Comparison of ENCODE assay signal across 10 cellular contexts in the genomic region with DNA sequence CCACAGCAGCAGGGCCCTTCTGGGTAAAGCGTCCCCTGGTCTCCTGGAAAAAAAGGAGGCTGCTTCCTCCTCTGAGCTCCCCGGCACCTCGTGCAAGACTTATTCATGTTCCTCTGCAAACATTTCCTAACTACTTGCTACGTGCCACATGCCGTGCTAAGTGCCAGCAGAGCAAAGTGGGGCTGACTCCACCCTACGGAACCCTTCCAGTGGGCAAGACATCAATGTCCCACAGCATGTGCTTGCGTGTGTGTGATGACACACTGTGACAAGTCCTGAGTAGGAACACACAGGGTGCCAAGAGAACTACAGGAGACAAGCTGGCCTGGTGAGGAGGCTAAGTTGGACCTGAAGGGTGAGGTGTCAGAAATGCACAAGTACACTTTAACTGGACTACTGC. TPM values are rescaled to one million over a fixed set of nuclear protein-coding genes. Genes with fewer than 3 reads are reported as not detected.
DNase-seq lines count a peak whose midpoint lies in the region; ATAC-seq and TF ChIP-seq lines count a peak whose summit lies in the region.
"Had no signal": no experiment of that assay in that cellular context is flagged by ENCODE, and none has a peak within 500 bp of the region (broad histone marks: within the 10 kb centered on the region; RNA-seq: fewer than 3 reads in every experiment).

No MANE protein-coding gene starts in this region.

- H3K4ac ChIP-seq in trophoblast cell (ENCODE audit: low read depth, low read length) = no peak overlapping the region

- H4K8ac ChIP-seq in trophoblast cell (ENCODE audit: low read depth, low read length) = no peak overlapping the region

- intact Hi-C loops in CD4-positive, alpha-beta T cell (cut with DNase I, micrococcal nuclease) = loop anchor here in 1 of 2 experiments (5.0 kb wide), 1 partner anchor 42 kb away; no protein-coding TSS in a partner anchor
- intact Hi-C loops in dendritic cell treated with granulocyte-macrophage colony-stimulating factor and Interleukin-4, amounts not matched to agents 40 ng/mL and 50 ng/mL, for 4 days (cut with micrococcal nuclease) = loop anchor here (1.0 to 10.0 kb wide), 3 partner anchors 18 to 54 kb away; a partner anchor contains a TSS
- intact Hi-C loops in uterus (cut with DNase I; ENCODE audit: low total_unique reads) = no loop called here

- no peak overlapping the region for H4K91ac ChIP-seq in trophoblast cell (ENCODE audit: low read depth, low read length)

- no peak overlapping the region for H3K23ac ChIP-seq in trophoblast cell (ENCODE audit: low read length)

- H3K4me1 Mint-ChIP-seq in CD4-positive, alpha-beta T cell (ENCODE audit: low read depth) = peaks cover 90% of the 10 kb centered on the region
- H3K4me1 Mint-ChIP-seq in dendritic cell treated with granulocyte-macrophage colony-stimulating factor and Interleukin-4, amounts not matched to agents 40 ng/mL and 50 ng/mL, for 4 days (ENCODE audit: low read depth) = peaks cover 88% of the 10 kb centered on the region

- no peaks in the 10 kb centered on the region for H3K79me1 ChIP-seq in trophoblast cell (ENCODE audit: low read length)

- peak overlapping the region; percentile 66 for H3K4me3 Mint-ChIP-seq in CD4-positive, alpha-beta T cell
- peak overlapping the region; percentile 32 for H3K4me3 Mint-ChIP-seq in dendritic cell treated with granulocyte-macrophage colony-stimulating factor and Interleukin-4, amounts not matched to agents 40 ng/mL and 50 ng/mL, for 4 days

- no peaks in the 10 kb centered on the region for H3K27me3 ChIP-seq in CD4-positive, alpha-beta T cell (ENCODE audit: control insufficient read depth, insufficient read depth, low read length)
- H3K27me3 ChIP-seq in trophoblast cell (ENCODE audit: insufficient read depth, low read length) (no peaks in the 10 kb centered on the region), uterus (no peaks in the 10 kb centered on the region)

- no peak overlapping the region for H4K12ac ChIP-seq in trophoblast cell (ENCODE audit: low read depth, low read length)

- TF ChIP-seq POLR2A in NB4 (IDR thresholded peaks at IDR 0.05; ENCODE audit: extremely low read depth, insufficient read length) (no peak), uterus (IDR thresholded peaks at IDR 0.05) (no peak)

- no peak overlapping the region for H2BK12ac ChIP-seq in trophoblast cell (ENCODE audit: low read length)

- no peaks in the 10 kb centered on the region for H3K9me3 ChIP-seq in CD4-positive, alpha-beta T cell (ENCODE audit: control insufficient read depth, low read length)
- no peaks in the 10 kb centered on the region for H3K9me3 ChIP-seq in trophoblast cell (ENCODE audit: insufficient read depth, low read depth, low read length)
- no peaks in the 10 kb centered on the region for H3K9me3 ChIP-seq in uterus

- H2BK5ac ChIP-seq in trophoblast cell (ENCODE audit: low read depth, low read length, poor library complexity) = no peak overlapping the region

- CTCF ChIA-PET in CD4-positive, alpha-beta T cell (lab: Charles Lee) = interaction anchor here (4.0 kb wide), 1 partner anchor 11 kb away, joined by 19 read pairs; no protein-coding TSS in a partner anchor

- H3K27ac ChIP-seq in CD4-positive, alpha-beta T cell (ENCODE audit: low read depth, low read length) = peak overlapping the region; percentile 51
- H3K27ac ChIP-seq in trophoblast cell (ENCODE audit: low read depth, low read length) (no peak overlapping the region), uterus (no peak overlapping the region)

- no peaks in the 10 kb centered on the region for H3K79me2 ChIP-seq in trophoblast cell (ENCODE audit: control insufficient read depth, insufficient read depth, low read length, poor library complexity)

- POLR2A ChIA-PET in CD4-positive, alpha-beta T cell (lab: Charles Lee) = interaction anchor here (0.9 to 2.0 kb wide), 9 partner anchors 9 to 89 kb away, joined by 3 to 8 read pairs (median 3); no protein-coding TSS in a partner anchor

- no peaks in the 10 kb centered on the region for H3K27me3 Mint-ChIP-seq in CD4-positive, alpha-beta T cell
- no peaks in the 10 kb centered on the region for H3K27me3 Mint-ChIP-seq in dendritic cell treated with granulocyte-macrophage colony-stimulating factor and Interleukin-4, amounts not matched to agents 40 ng/mL and 50 ng/mL, for 4 days

- no peak overlapping the region for H3K18ac ChIP-seq in trophoblast cell (ENCODE audit: low read length)

- no peak overlapping the region for H2AFZ ChIP-seq in trophoblast cell (ENCODE audit: insufficient read depth, low read length, poor library complexity)

- TF ChIP-seq CTCF in CD4-positive, alpha-beta T cell (IDR thresholded peaks at IDR 0.05) = no peak
- no peak for TF ChIP-seq CTCF in NB4 (IDR thresholded peaks at IDR 0.05; ENCODE audit: low read depth, low read length)
- TF ChIP-seq CTCF in uterus (IDR thresholded peaks at IDR 0.05) = no peak

- H3K4me2 ChIP-seq in trophoblast cell (ENCODE audit: low read length) = no peak overlapping the region

- H3K4me1 ChIP-seq in trophoblast cell (ENCODE audit: control insufficient read depth in 1 of 2, insufficient read depth in 2 of 2, low read length in 2 of 2) (peaks cover 5 to 17% of the 10 kb centered on the region in 2 experiments), uterus (no peaks in the 10 kb centered on the region)

- no peaks in the 10 kb centered on the region for H3K9me3 Mint-ChIP-seq in CD4-positive, alpha-beta T cell
- H3K9me3 Mint-ChIP-seq in dendritic cell treated with granulocyte-macrophage colony-stimulating factor and Interleukin-4, amounts not matched to agents 40 ng/mL and 50 ng/mL, for 4 days = no peaks in the 10 kb centered on the region

- H3K36me3 Mint-ChIP-seq in CD4-positive, alpha-beta T cell (ENCODE audit: low read depth) = peaks cover 78% of the 10 kb centered on the region
- H3K36me3 Mint-ChIP-seq in dendritic cell treated with granulocyte-macrophage colony-stimulating factor and Interleukin-4, amounts not matched to agents 40 ng/mL and 50 ng/mL, for 4 days (ENCODE audit: low read depth) = peaks cover 23% of the 10 kb centered on the region

- no peaks in the 10 kb centered on the region for H3K36me3 ChIP-seq in trophoblast cell (ENCODE audit: control insufficient read depth in 1 of 2, insufficient read depth in 2 of 2, low read length in 2 of 2)
- H3K36me3 ChIP-seq in uterus = no peaks in the 10 kb centered on the region

- H3K14ac ChIP-seq in trophoblast cell (ENCODE audit: low read length) = no peak overlapping the region

- H3K4me3 ChIP-seq in NB4 (ENCODE audit: low read depth, low read length) = no peak overlapping the region
- H3K4me3 ChIP-seq in trophoblast cell (ENCODE audit: low read depth, low read length) = no peak overlapping the region
- no peak overlapping the region for H3K4me3 ChIP-seq in uterus

- no peak overlapping the region for H3K9ac ChIP-seq in trophoblast cell (ENCODE audit: low read length)

- ATAC-seq in CD4-positive, alpha-beta T cell (ENCODE audit: poor library complexity) = peak; percentile 9
- no peak for ATAC-seq in HG03565 (IDR thresholded peaks at IDR 0.05; ENCODE audit: unreplicated experiment)

- H3K27ac Mint-ChIP-seq in CD4-positive, alpha-beta T cell = peak overlapping the region; percentile 96
- H3K27ac Mint-ChIP-seq in dendritic cell treated with granulocyte-macrophage colony-stimulating factor and Interleukin-4, amounts not matched to agents 40 ng/mL and 50 ng/mL, for 4 days = peak overlapping the region; percentile 91

- DNase-seq in CD4-positive, alpha-beta T cell = peak in 2 of 10 experiments; percentile 26 to 42
- DNase-seq in NB4 (ENCODE audit: low read depth) = peak; percentile 85
- peak; percentile 31 to 39 for DNase-seq in trophoblast cell
- DNase-seq in NCI-H1436 treated with DMSO at 0.1 percent for 48 hours (lab: John Stamatoyannopoulos, UW) = no peak
- DNase-seq in NCI-H2196 treated with DMSO at 0.1 percent for 48 hours (lab: John Stamatoyannopoulos, UW; ENCODE audit: unreplicated experiment) = no peak
- DNase-seq in uterus = no peak
- DNase-seq: NCI-H1436, small intestine had no signal

- no CpG with 5 or more reads among the region's 7 CpGs for WGBS in trophoblast cell (ENCODE audit: extremely low coverage, insufficient coverage, insufficient read length)

- H2AK5ac ChIP-seq in trophoblast cell (ENCODE audit: low read length) = no peak overlapping the region

- no peak overlapping the region for H2BK120ac ChIP-seq in trophoblast cell (ENCODE audit: insufficient read depth, low read length, poor library complexity)

RNA-seq across cellular contexts. Expression of a gene that starts 57.4 kb away (rescaled TPM):
- total RNA-seq in CD4-positive, alpha-beta T cell = 100 to 1,000 TPM; 399 to 430 TPM
- polyA plus RNA-seq in trophoblast cell (2013) = 6.3 and 6.5 TPM in 2 replicates
- total RNA-seq in uterus = 10 to 100 TPM in 2 of 4 donors, 1 to 10 TPM in 2; 1.5 to 27.8 (median 11.6) TPM

Comparison
In these comparisons a context has a peak if more than half of its experiments do, and no peak if none do; other contexts are left out.
1. DNase-seq: peak in NB4 (single experiment) and trophoblast cell (2 of 2); none in NCI-H1436 treated with DMSO at 0.1 percent for 48 hours (single experiment), NCI-H2196 treated with DMSO at 0.1 percent for 48 hours (single experiment) and uterus (0 of 2).
2. RNA of a gene that starts 57.4 kb away (total RNA-seq): 399 to 430 TPM in CD4-positive, alpha-beta T cell; 1.5 to 27.8 TPM in uterus; every median in the first group is over 10 times any median in the second.